ENCODE assay signal across 1 cellular context in the genomic region with DNA sequence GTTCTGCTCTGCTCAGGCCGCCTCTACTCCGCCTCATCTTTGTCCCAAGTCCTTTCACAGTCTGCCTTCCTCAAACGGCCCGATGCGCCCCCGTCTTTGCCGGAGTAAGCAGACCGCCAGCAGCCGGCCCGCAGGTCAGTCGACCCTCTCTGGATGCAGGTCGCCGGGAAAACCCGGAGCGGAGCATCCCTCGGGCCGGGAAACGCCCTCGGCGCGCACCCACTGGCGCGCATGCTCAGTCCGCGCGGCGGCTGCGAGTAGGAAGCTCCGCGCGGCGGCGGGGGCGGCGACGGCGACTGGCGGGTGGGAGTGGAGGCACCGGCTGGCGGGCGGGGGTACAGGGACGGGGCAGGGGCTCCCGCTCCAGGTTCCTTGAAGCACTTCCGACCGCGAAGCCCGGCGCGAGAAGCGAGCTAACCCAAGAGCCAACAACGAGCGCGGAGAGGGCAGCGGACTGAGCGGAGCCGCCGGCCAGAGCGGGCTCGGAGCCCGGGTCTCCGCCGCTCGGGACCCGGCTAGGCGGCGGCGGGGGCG.
TF ChIP-seq lines count a peak whose summit lies in the region.

Gene LRRC1, plus strand, starts transcription at position 286 of the 534 bp plus-strand sequence. CDS start 252 bp downstream, outside the sequence.

TF ChIP-seq in liver, 16 proteins besides CTCF, POLR2A, EP300 and RAD21 (continued from another document):
- TF ChIP-seq REST (IDR thresholded peaks at IDR 0.05) (no peak), YY1 (IDR thresholded peaks at IDR 0.05) (no peak), FOXA1 (IDR thresholded peaks at IDR 0.05) (no peak), JUND (IDR thresholded peaks at IDR 0.05) (no peak), TAF1 (conservative IDR thresholded peaks at IDR 0.05) (no peak)
